In the genomic region with DNA sequence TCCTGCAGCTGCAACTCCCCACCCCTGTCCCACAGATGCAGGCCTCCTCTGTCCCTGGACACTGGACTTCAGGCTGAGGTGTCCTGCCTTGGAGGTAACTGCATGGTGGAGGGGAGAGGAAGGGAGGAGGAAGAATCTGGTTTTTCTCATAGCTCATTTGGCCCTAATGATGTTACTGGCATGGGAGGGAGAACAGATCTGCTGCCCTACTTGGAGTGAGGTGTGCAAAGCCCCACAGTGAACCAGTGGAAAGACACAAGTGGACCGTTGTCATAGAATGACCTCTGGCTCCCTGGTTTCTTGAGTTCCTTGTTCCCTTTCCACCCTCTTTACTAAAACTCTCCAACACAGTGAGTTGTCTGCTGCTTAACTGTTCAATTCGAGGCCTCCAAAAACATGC, we compare ENCODE assay signal across 1 cellular context.
TF ChIP-seq lines count a peak whose summit lies in the region.

No MANE protein-coding gene starts in this region.

TF ChIP-seq in H1, 55 proteins besides CTCF, POLR2A, EP300 and RAD21:
- TF ChIP-seq, protein P1, sequence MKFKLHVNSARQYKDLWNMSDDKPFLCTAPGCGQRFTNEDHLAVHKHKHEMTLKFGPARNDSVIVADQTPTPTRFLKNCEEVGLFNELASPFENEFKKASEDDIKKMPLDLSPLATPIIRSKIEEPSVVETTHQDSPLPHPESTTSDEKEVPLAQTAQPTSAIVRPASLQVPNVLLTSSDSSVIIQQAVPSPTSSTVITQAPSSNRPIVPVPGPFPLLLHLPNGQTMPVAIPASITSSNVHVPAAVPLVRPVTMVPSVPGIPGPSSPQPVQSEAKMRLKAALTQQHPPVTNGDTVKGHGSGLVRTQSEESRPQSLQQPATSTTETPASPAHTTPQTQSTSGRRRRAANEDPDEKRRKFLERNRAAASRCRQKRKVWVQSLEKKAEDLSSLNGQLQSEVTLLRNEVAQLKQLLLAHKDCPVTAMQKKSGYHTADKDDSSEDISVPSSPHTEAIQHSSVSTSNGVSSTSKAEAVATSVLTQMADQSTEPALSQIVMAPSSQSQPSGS (IDR thresholded peaks at IDR 0.05; ENCODE audit: low read length), result no peak
- TF ChIP-seq JUN (IDR thresholded peaks at IDR 0.05; ENCODE audit: low read depth, low read length) (no peak), BRCA1 (IDR thresholded peaks at IDR 0.05; ENCODE audit: low read depth, low read length) (no peak), HDAC6 (IDR thresholded peaks at IDR 0.05; ENCODE audit: low read depth, low read length) (no peak), CREB1 (IDR thresholded peaks at IDR 0.05) (no peak), SIRT6 (IDR thresholded peaks at IDR 0.05; ENCODE audit: low read length) (no peak), SIX5 (IDR thresholded peaks at IDR 0.05; ENCODE audit: low read depth, low read length) (no peak), CBX8 (IDR thresholded peaks at IDR 0.05; ENCODE audit: borderline replicate concordance, low read depth, low read length) (no peak), SRF (IDR thresholded peaks at IDR 0.05; ENCODE audit: low read depth, low read length) (no peak), POU5F1 (IDR thresholded peaks at IDR 0.05; ENCODE audit: low read depth, low read length) (no peak), TCF12 (IDR thresholded peaks at IDR 0.05; ENCODE audit: low read depth, low read length) (no peak)
